In the genomic region with DNA sequence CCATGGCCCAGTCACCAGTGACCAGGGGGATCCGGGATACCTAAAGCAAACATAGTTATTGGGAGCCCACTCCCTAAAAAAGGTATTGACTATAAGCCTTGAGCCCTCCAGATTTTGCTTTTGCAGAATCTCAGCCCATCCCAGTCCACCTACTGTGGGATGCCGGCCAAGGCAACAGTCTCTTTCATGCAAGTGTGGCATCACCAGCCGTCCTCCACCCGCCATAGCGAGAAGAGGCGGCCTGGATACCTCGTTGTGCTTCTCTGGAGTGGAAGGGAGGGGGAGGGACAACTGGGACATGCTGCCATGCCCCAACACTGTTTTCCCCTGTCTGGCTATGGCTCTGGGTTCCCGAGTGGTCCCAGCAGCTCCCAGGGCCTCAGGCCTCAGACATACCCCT, we compare ENCODE assay signal across 18 cellular contexts.
A peak's percentile ranks its signal among the peaks of the same experiment; 100 is the strongest.
DNase-seq lines count a peak whose midpoint lies in the region; ATAC-seq and TF ChIP-seq lines count a peak whose summit lies in the region.
"Had no signal": no experiment of that assay in that cellular context is flagged by ENCODE, and none has a peak within 500 bp of the region (broad histone marks: within the 10 kb centered on the region; RNA-seq: fewer than 3 reads in every experiment).

No MANE protein-coding gene starts in this region.

- H2AFZ ChIP-seq in IMR-90 (replicated peaks; ENCODE audit: low read length, poor library complexity): no peak overlapping the region

- H3K9me3 ChIP-seq in IMR-90 (ENCODE audit: control insufficient read depth, insufficient read depth, low read length): peaks cover 9% of the 10 kb centered on the region

- no peak overlapping the region for H2BK15ac ChIP-seq in IMR-90 (ENCODE audit: low read depth, low read length)

- peaks cover 4% of the 10 kb centered on the region for H3K9me1 ChIP-seq in IMR-90 (ENCODE audit: insufficient read depth, low read length)

- H2BK120ac ChIP-seq in IMR-90 (ENCODE audit: low read depth, low read length): no peak overlapping the region

- peaks cover 14 to 41% of the 10 kb centered on the region in 2 experiments for H3K79me1 ChIP-seq in IMR-90 (ENCODE audit: low read depth in 1 of 2, low read length in 2 of 2)

- no peak overlapping the region for H3K14ac ChIP-seq in IMR-90 (replicated peaks; ENCODE audit: low read depth, low read length)

- H4K8ac ChIP-seq in IMR-90 (ENCODE audit: low read depth in 2 of 2, low read length in 2 of 2): no peak overlapping the region

- CTCF ChIA-PET in IMR-90 (lab: Yijun Ruan, JAX): no interaction called here

- dilution Hi-C loops in IMR-90 (cut with HindIII; ENCODE audit: low sequenced_read_pairs, unreplicated experiment): no loop called here

- H4K5ac ChIP-seq in IMR-90 (ENCODE audit: low read depth, low read length): no peak overlapping the region

- no peak overlapping the region for H2BK20ac ChIP-seq in IMR-90 (ENCODE audit: low read depth, low read length)

- TF ChIP-seq POLR2A in IMR-90 (IDR thresholded peaks at IDR 0.05; ENCODE audit: low read depth, low read length): no peak

- no peaks in the 10 kb centered on the region for H3K4me1 ChIP-seq in IMR-90 (ENCODE audit: control insufficient read depth, insufficient read depth, low read length)
- H3K4me1 ChIP-seq: Caco-2 had no signal

- H3K56ac ChIP-seq in IMR-90 (ENCODE audit: extremely low read depth, insufficient read depth, low read length): no peak overlapping the region

- no peak for TF ChIP-seq CTCF in IMR-90 (conservative IDR thresholded peaks at IDR 0.05; ENCODE audit: low read depth, low read length)

- 80% methylated on average over 1 of the region's 8 CpGs; no CpG with 5 or more reads in 1 of the 2 experiments for WGBS in IMR-90 (ENCODE audit: extremely low coverage in 2 of 2, insufficient read length in 1 of 2), 2 experiments

- no peak for TF ChIP-seq RAD21 in IMR-90 (IDR thresholded peaks at IDR 0.05; ENCODE audit: low read length)

- intact Hi-C loops in IMR-90 (cut with micrococcal nuclease): no loop called here

- H3K23ac ChIP-seq in IMR-90 (ENCODE audit: low read depth, low read length): no peak overlapping the region

- H3K4me2 ChIP-seq in IMR-90 (ENCODE audit: low read depth, low read length): no peak overlapping the region
- H3K4me2 ChIP-seq: BLaER1 treated with 17β-estradiol and CSF1 and Interleukin-3, amounts not matched to agents 10 nM and 100 nM had no signal

- no peak overlapping the region for H4K91ac ChIP-seq in IMR-90 (ENCODE audit: insufficient read depth, low read depth, low read length)

- no peak overlapping the region for H3K9ac ChIP-seq in IMR-90 (ENCODE audit: low read depth, low read length)
- H3K9ac ChIP-seq: BLaER1 treated with 17β-estradiol and CSF1 and Interleukin-3, amounts not matched to agents 10 nM and 100 nM had no signal

- H3K27ac ChIP-seq in IMR-90 (ENCODE audit: insufficient read depth, low read length) (no peak overlapping the region), angular gyrus (ENCODE audit: low read depth, low read length) (peak overlapping the region; percentile 41)
- H3K27ac ChIP-seq: BLaER1 treated with 17β-estradiol and CSF1 and Interleukin-3, amounts not matched to agents 10 nM and 100 nM; C4-2B had no signal

- no peak for ATAC-seq in IMR-90 (ENCODE audit: low read depth)
- ATAC-seq in activated CD4-positive, CD25-positive, alpha-beta regulatory T cell treated with anti-CD3 and anti-CD28 coated beads, Interleukin-2, amount 50 U/mL, for 24 hours: no peak
- ATAC-seq in GM21717 (IDR thresholded peaks at IDR 0.05; ENCODE audit: unreplicated experiment): no peak
- ATAC-seq: CD8-positive, alpha-beta T cell had no signal

- H3K4me3 ChIP-seq in IMR-90 (ENCODE audit: insufficient read depth, low read depth, low read length): no peak overlapping the region
- H3K4me3 ChIP-seq: BLaER1 treated with 17β-estradiol and CSF1 and Interleukin-3, amounts not matched to agents 10 nM and 100 nM had no signal

- no TSS peak for BruUV-seq in IMR-90 (replicated peaks; lab: Mats Ljungman, UMichigan)

- H4K20me1 ChIP-seq in IMR-90 (ENCODE audit: insufficient read depth, low read length): peaks cover 3% of the 10 kb centered on the region; the same call in 1 of the 2 replicates
- H4K20me1 ChIP-seq: BLaER1 treated with 17β-estradiol and CSF1 and Interleukin-3, amounts not matched to agents 10 nM and 100 nM had no signal

- H2BK5ac ChIP-seq in IMR-90 (ENCODE audit: low read depth, low read length, poor library complexity, severe bottlenecking): no peak overlapping the region

- POLR2A ChIA-PET in IMR-90 (lab: Charles Lee; ENCODE audit: unreplicated experiment): no interaction called here

- peak overlapping the region; percentile 16 for H2AK9ac ChIP-seq in IMR-90 (replicated peaks; ENCODE audit: low read depth, low read length, poor library complexity)

- in situ Hi-C loops in IMR-90 (cut with MboI; ENCODE audit: low sequenced_read_pairs): no loop called here

- H3K36me3 ChIP-seq in IMR-90 (ENCODE audit: control insufficient read depth, insufficient read depth, low read length): peaks cover 28% of the 10 kb centered on the region

- no peaks in the 10 kb centered on the region for H3K27me3 ChIP-seq in IMR-90 (ENCODE audit: control insufficient read depth, insufficient read depth, low read length)
- H3K27me3 ChIP-seq: BLaER1 treated with 17β-estradiol and CSF1 and Interleukin-3, amounts not matched to agents 10 nM and 100 nM had no signal

- H3K18ac ChIP-seq in IMR-90 (ENCODE audit: low read depth, low read length): no peak overlapping the region

- H3K4ac ChIP-seq in IMR-90 (ENCODE audit: low read depth, low read length): no peak overlapping the region

- no peak overlapping the region for H2AK5ac ChIP-seq in IMR-90 (ENCODE audit: low read depth, low read length)

- DNase-seq in Ammon's horn (ENCODE audit: low spot score): peak; percentile 33
- no peak for DNase-seq in IMR-90
- peak; percentile 16 for DNase-seq in occipital lobe (lab: John Stamatoyannopoulos, UW)
- no peak for DNase-seq in NCI-H774 (lab: John Stamatoyannopoulos, UW)
- no peak for DNase-seq in HPDE6-E6E7 (ENCODE audit: extremely low spot score)
- DNase-seq: 8988T; ACHN; Caco-2; Calu3; CD4-positive, alpha-beta T cell; CD8-positive, alpha-beta T cell; DMS79 treated with DMSO at 0.1 percent for 48 hours; GF-D8 had no signal

TF ChIP-seq in IMR-90, 13 proteins besides CTCF, POLR2A, EP300 and RAD21:
- no peak for TF ChIP-seq RFX5 (IDR thresholded peaks at IDR 0.05; ENCODE audit: low read depth, low read length)
TF ChIP-seq in IMR-90: peak in this region for 0.

Comparison
In these comparisons a context has a peak if more than half of its experiments do, and no peak if none do; other contexts are left out.
1. DNase-seq: peak in Ammon's horn (single experiment) and occipital lobe (single experiment); none in IMR-90 (single experiment), NCI-H774 (single experiment) and HPDE6-E6E7 (single experiment).